8 cellular contexts compared by ENCODE assay signal in genomic region chr15:44711356-44712107, GRCh38. TPM values are rescaled to one million over a fixed set of nuclear protein-coding genes. Genes with fewer than 3 reads are reported as not detected.
DNase-seq lines count a peak whose midpoint lies in the region; ATAC-seq and TF ChIP-seq lines count a peak whose summit lies in the region.

Gene B2M, plus strand, starts transcription at chr15:44711517. Its CDS starts 30 bp downstream, at chr15:44711547.

- TF ChIP-seq CTCF in LNCaP clone FGC (IDR thresholded peaks at IDR 0.05; ENCODE audit: control insufficient read depth, extremely low read depth, insufficient read depth) = no peak
- TF ChIP-seq CTCF in RWPE1 (conservative IDR thresholded peaks at IDR 0.05; ENCODE audit: low read depth) = no peak
- TF ChIP-seq CTCF in fibroblast of mammary gland (conservative IDR thresholded peaks at IDR 0.05; ENCODE audit: control insufficient read depth, insufficient read depth, low read depth, low read length) = no peak
- TF ChIP-seq CTCF in natural killer cell (IDR thresholded peaks at IDR 0.05) = no peak

- CTCF ChIA-PET in RWPE1 (lab: Yijun Ruan, JAX) = interaction anchor here (0.7 to 0.9 kb wide), 3 partner anchors 16 to 422 kb away, joined by 3 to 6 read pairs (median 3); no protein-coding TSS in a partner anchor

- H3K9me3 Mint-ChIP-seq in activated T-helper 17 cell treated with anti-CD3 and anti-CD28 coated beads, Interleukin-2, amount 50 U/mL, for 72 hours = no peaks in the 10 kb centered on the region
- H3K9me3 Mint-ChIP-seq in natural killer cell = no peaks in the 10 kb centered on the region

- intact Hi-C loops in natural killer cell (cut with micrococcal nuclease) = loop anchor here (1.0 to 10.0 kb wide), 6 partner anchors 8 to 873 kb away; partner anchors contain the start of genes BLOC1S6 and SPG11

- H3K27ac Mint-ChIP-seq in activated T-helper 17 cell treated with anti-CD3 and anti-CD28 coated beads, Interleukin-2, amount 50 U/mL, for 72 hours = peak within 1 kb of the TSS; percentile 98
- H3K27ac Mint-ChIP-seq in natural killer cell = peak within 1 kb of the TSS; percentile 92 to 100

- peak; percentile 88 for ATAC-seq in activated T-helper 17 cell treated with anti-CD3 and anti-CD28 coated beads, Interleukin-2, amount 50 U/mL, for 72 hours (replicated peaks)
- ATAC-seq in natural killer cell = peak; percentile 67 to 87 (median 75)

- peak within 1 kb of the TSS; percentile 89 for H3K4me3 Mint-ChIP-seq in activated T-helper 17 cell treated with anti-CD3 and anti-CD28 coated beads, Interleukin-2, amount 50 U/mL, for 72 hours
- peak within 1 kb of the TSS; percentile 100 for H3K4me3 Mint-ChIP-seq in natural killer cell

- H3K4me1 Mint-ChIP-seq in activated T-helper 17 cell treated with anti-CD3 and anti-CD28 coated beads, Interleukin-2, amount 50 U/mL, for 72 hours = peaks cover 27% of the 10 kb centered on the region
- H3K4me1 Mint-ChIP-seq in natural killer cell = peaks cover 77 to 78% of the 10 kb centered on the region in 2 donors

- peak within 1 kb of the TSS; percentile 88 for H3K27ac ChIP-seq in RWPE1

- H3K27me3 Mint-ChIP-seq in activated T-helper 17 cell treated with anti-CD3 and anti-CD28 coated beads, Interleukin-2, amount 50 U/mL, for 72 hours = no peaks in the 10 kb centered on the region
- H3K27me3 Mint-ChIP-seq in natural killer cell (ENCODE audit: low read depth in 2 of 2) = no peaks in the 10 kb centered on the region

- H3K36me3 Mint-ChIP-seq in activated T-helper 17 cell treated with anti-CD3 and anti-CD28 coated beads, Interleukin-2, amount 50 U/mL, for 72 hours (ENCODE audit: low read depth) = peaks cover 65% of the 10 kb centered on the region
- H3K36me3 Mint-ChIP-seq in natural killer cell = peaks cover 47% of the 10 kb centered on the region

- DNase-seq in Daoy (ENCODE audit: low read depth) (peak; percentile 96), GOT3 (lab: John Stamatoyannopoulos, UW) (peak; percentile 93), LNCaP clone FGC (ENCODE audit: low read depth) (peak; percentile 94), RWPE1 (ENCODE audit: low spot score) (peak; percentile 98), fibroblast of mammary gland (ENCODE audit: low read depth) (peak; percentile 96), natural killer cell (peak; percentile 97)
- peak; percentile 89 for DNase-seq in stimulated activated naive CD4-positive, alpha-beta T cell treated with Interleukin-2 at 50 U/mL for 16 hours (lab: John Stamatoyannopoulos, UW)

- peak within 1 kb of the TSS; percentile 83 for H3K4me3 ChIP-seq in LNCaP clone FGC (ENCODE audit: low read depth, low read length)
- H3K4me3 ChIP-seq in fibroblast of mammary gland (ENCODE audit: control insufficient read depth, low read depth, low read length) = peak within 1 kb of the TSS; percentile 99

- POLR2A ChIA-PET in RWPE1 (lab: Yijun Ruan, JAX; ENCODE audit: low non-redundant PET) = interaction anchor here (0.5 to 2.7 kb wide), 6 partner anchors 17 to 505 kb away, joined by 3 to 14 read pairs (median 4); partner anchors contain the start of gene SPG11

RNA-seq across cellular contexts. Expression of gene B2M, which starts in this region (rescaled TPM):
- total RNA-seq in Daoy (2014; rRNA removed; shearing (Covaris generic)) = 1,867 and 2,010 TPM in 2 replicates
- 1,000 to 10,000 TPM; 4,659 to 6,253 TPM for total RNA-seq in activated T-helper 17 cell treated with anti-CD3 and anti-CD28 coated beads, Interleukin-2, amount 50 U/mL, for 72 hours
- total RNA-seq in natural killer cell = 1,000 to 10,000 TPM; 7,484 to 8,893 (median 7,665) TPM

Comparison
In these comparisons a context has a peak if more than half of its experiments do, and no peak if none do; other contexts are left out.
1. Peak in every context shown above with its lines: DNase-seq, ATAC-seq, H3K4me3 ChIP-seq and H3K27ac ChIP-seq.